Comparison of ENCODE assay signal across 22 cellular contexts in genomic region chr4:103370336-103370735, GRCh38.
"Had no signal": no experiment of that assay in that cellular context is flagged by ENCODE, and none has a peak within 500 bp of the region (broad histone marks: within the 10 kb centered on the region; RNA-seq: fewer than 3 reads in every experiment).

No MANE protein-coding gene starts in this region.

- FAIRE-seq: RCC 7860 had no signal

- H3K27me3 ChIP-seq: SJCRH30 had no signal

- H3K4me1 Mint-ChIP-seq: T-cell had no signal

- H3K27ac ChIP-seq: PC-9, RWPE1, SJCRH30, SK-N-MC had no signal

- H3K4me3 ChIP-seq: PC-9, SJCRH30, SK-N-MC had no signal

- H3K36me3 ChIP-seq: SJCRH30 had no signal

- H3K9me3 ChIP-seq: SJCRH30 had no signal

- H3K4me2 ChIP-seq: PC-9 had no signal

- H3K27me3 Mint-ChIP-seq: T-cell had no signal

- H3K36me3 Mint-ChIP-seq: T-cell had no signal

- H3K27ac Mint-ChIP-seq: T-cell had no signal

- H2AFZ ChIP-seq: PC-9 had no signal

- DNase-seq: Karpas-422, MM.1S, MV-4-11, NCI-H1417 treated with DMSO at 0.1 percent for 48 hours, NCI-H1436 treated with DMSO at 0.1 percent for 48 hours, NCI-H1694 treated with DMSO at 0.1 percent for 48 hours, NCI-H187 treated with DMSO at 0.1 percent for 48 hours, NCI-H2171 treated with DMSO at 0.1 percent for 48 hours, NCI-H2227 treated with DMSO at 0.1 percent for 48 hours, NCI-H446, NCI-H510A treated with DMSO at 0.1 percent for 48 hours, NCI-H524 treated with DMSO at 0.1 percent for 48 hours, NCI-H526 treated with DMSO at 0.1 percent for 48 hours, NCI-H774, PC-9, SHP77, SIG-M5, SJCRH30, T-cell had no signal

- H3K4me1 ChIP-seq: SJCRH30 had no signal

- H3K9me3 Mint-ChIP-seq: T-cell had no signal

- H3K4me3 Mint-ChIP-seq: T-cell had no signal
